In the genomic region with DNA sequence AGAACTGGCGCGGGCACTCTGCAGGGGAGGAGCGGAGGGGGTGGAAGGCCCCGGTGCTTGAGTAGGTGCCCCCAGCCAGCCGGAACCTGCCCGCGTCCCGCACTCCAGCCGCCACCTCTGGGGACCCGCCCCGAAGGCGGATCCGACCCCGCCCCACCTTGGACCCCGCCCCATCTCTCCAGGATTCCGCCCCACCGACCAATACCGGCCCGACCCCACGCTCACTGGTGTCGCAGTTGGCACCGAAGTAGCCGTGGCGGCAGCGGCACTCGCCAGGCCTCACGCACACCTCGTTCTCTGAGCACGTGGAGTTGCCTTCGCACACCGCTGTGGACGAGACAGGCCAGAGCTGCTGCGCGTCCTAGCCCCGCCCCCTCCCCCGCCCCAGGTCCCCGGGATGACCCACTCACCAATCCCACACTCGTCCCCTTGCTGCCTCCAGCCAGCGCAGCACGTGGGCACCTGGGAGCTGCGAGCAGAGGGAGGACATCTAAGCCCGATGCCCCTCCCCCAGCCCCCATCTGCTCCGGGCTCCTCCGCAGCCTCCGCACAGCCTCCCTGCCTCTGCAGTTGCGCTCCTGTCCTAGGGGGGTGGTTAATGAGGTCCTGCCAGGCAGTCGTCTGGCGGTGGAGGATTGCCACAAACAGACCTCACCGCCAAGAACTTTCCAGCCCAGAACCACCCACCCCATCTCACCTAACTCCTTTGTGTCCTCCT, we compare ENCODE assay signal across 11 cellular contexts. TPM values are rescaled to one million over a fixed set of nuclear protein-coding genes. Genes with fewer than 3 reads are reported as not detected.
DNase-seq lines count a peak whose midpoint lies in the region; ATAC-seq, FAIRE-seq and TF ChIP-seq lines count a peak whose summit lies in the region.
"Had no signal": no experiment of that assay in that cellular context is flagged by ENCODE, and none has a peak within 500 bp of the region (broad histone marks: within the 10 kb centered on the region; RNA-seq: fewer than 3 reads in every experiment).

No MANE protein-coding gene starts in this region.

- TF ChIP-seq POLR2A in HepG2 (IDR thresholded peaks at IDR 0.05; ENCODE audit: insufficient read depth in 1 of 2, low read depth in 2 of 2, low read length in 2 of 2) (no peak), right lobe of liver (IDR thresholded peaks at IDR 0.05) (no peak), vagina (IDR thresholded peaks at IDR 0.05) (no peak)

- TF ChIP-seq EP300 in HepG2 (IDR thresholded peaks at IDR 0.05; ENCODE audit: low read depth in 2 of 2, low read length in 2 of 2) (no peak), HepG2 (CRISPR knock-in tag; IDR thresholded peaks at IDR 0.05; ENCODE audit: borderline replicate concordance) (no peak)

- H4K20me1 ChIP-seq in HepG2 (ENCODE audit: insufficient read depth, low read length) = peaks cover 15% of the 10 kb centered on the region

- H3K9ac ChIP-seq in HepG2 (ENCODE audit: insufficient read depth, low read depth, low read length) (no peak overlapping the region), mucosa of rectum (ENCODE audit: low read depth in 1 of 2, low read length in 2 of 2) (no peak overlapping the region)

- peaks cover 29% of the 10 kb centered on the region for H3K4me1 ChIP-seq in HepG2 (ENCODE audit: insufficient read depth, low read length)
- peaks cover 0 to 27% (median 0%) of the 10 kb centered on the region in 4 donors for H3K4me1 ChIP-seq in right lobe of liver
- H3K4me1 ChIP-seq in mucosa of rectum (ENCODE audit: control insufficient read depth in 2 of 2, insufficient read depth in 2 of 2, low read length in 2 of 2) = peaks cover 26% of the 10 kb centered on the region in 2 donors
- peaks cover 50% of the 10 kb centered on the region for H3K4me1 ChIP-seq in vagina

- no peak overlapping the region for H3K27ac ChIP-seq in HepG2 (ENCODE audit: extremely low read length, insufficient read depth, low read length)
- no peak overlapping the region for H3K27ac ChIP-seq in right lobe of liver
- no peak overlapping the region for H3K27ac ChIP-seq in brain microvascular endothelial cell
- no peak overlapping the region for H3K27ac ChIP-seq in mucosa of rectum (ENCODE audit: low read depth in 2 of 2, low read length in 2 of 2)
- no peak overlapping the region for H3K27ac ChIP-seq in vagina

- no peaks in the 10 kb centered on the region for H3K27me3 ChIP-seq in HepG2 (ENCODE audit: control insufficient read depth in 1 of 2, insufficient read depth in 2 of 2, low read length in 2 of 2)
- peaks cover 0 to 12% of the 10 kb centered on the region in 2 donors for H3K27me3 ChIP-seq in right lobe of liver
- H3K27me3 ChIP-seq in brain microvascular endothelial cell (replicated peaks) = no peaks in the 10 kb centered on the region
- peaks cover 52 to 69% of the 10 kb centered on the region in 2 donors for H3K27me3 ChIP-seq in mucosa of rectum (ENCODE audit: control insufficient read depth in 2 of 2, insufficient read depth in 2 of 2, low read length in 2 of 2)
- H3K27me3 ChIP-seq in vagina = no peaks in the 10 kb centered on the region

- H3K4me2 ChIP-seq in HepG2 (ENCODE audit: low read depth, low read length) = no peak overlapping the region

- ATAC-seq in HepG2 (no peak), right lobe of liver (no peak), GM19023 (IDR thresholded peaks at IDR 0.05; ENCODE audit: unreplicated experiment) (no peak)

- no peak for FAIRE-seq in HepG2 (lab: Jason Lieb, UNC)
- FAIRE-seq: colon, islet of Langerhans, RCC 7860 had no signal

- in situ Hi-C loops in HepG2 (cut with HindIII; ENCODE audit: extremely low pct_ligation_motif_present, low pct_unique_long_range_greater_than_20kb) = no loop called here
- in situ Hi-C loops in brain microvascular endothelial cell (cut with HindIII; ENCODE audit: low pct_ligation_motif_present, low sequenced_read_pairs) = no loop called here

- H3K4me3 ChIP-seq in HepG2 (replicated peaks in 1 of 3; ENCODE audit: insufficient read depth in 1 of 3, low read depth in 2 of 3, low read length in 3 of 3) (no peak overlapping the region), right lobe of liver (no peak overlapping the region), brain microvascular endothelial cell (ENCODE audit: low read depth, low read length) (peak overlapping the region; percentile 12), mucosa of rectum (ENCODE audit: low read length in 2 of 2) (peak overlapping the region; percentile 30 to 48), vagina (peak overlapping the region; percentile 21 to 42)

- no peak overlapping the region for H2AFZ ChIP-seq in HepG2 (ENCODE audit: low read length)

- BruUV-seq in HepG2 (replicated peaks; lab: Mats Ljungman, UMichigan) = no TSS peak

- CTCF ChIA-PET in HepG2 (lab: Yijun Ruan, JAX; ENCODE audit: low intra/inter-chr PET ratio, low total read pairs) = no interaction called here

- POLR2A ChIA-PET in HepG2 (lab: Yijun Ruan, JAX) = no interaction called here

- H3K9me3 ChIP-seq in HepG2 (ENCODE audit: low read length) (no peaks in the 10 kb centered on the region), right lobe of liver (no peaks in the 10 kb centered on the region), mucosa of rectum (ENCODE audit: control insufficient read depth in 2 of 2, low read length in 2 of 2) (no peaks in the 10 kb centered on the region), vagina (no peaks in the 10 kb centered on the region)

- TF ChIP-seq RAD21 in HepG2 (CRISPR knock-in tag; IDR thresholded peaks at IDR 0.05) = no peak

- 98% methylated on average over 40 of the region's 49 CpGs for WGBS in HepG2 (ENCODE audit: low lambda C conversion rate)
- WGBS in right lobe of liver (ENCODE audit: insufficient coverage, low coverage, low lambda C conversion rate, missing lambda C conversion rate) = 57% methylated on average over 8 of the region's 49 CpGs

- peaks cover 15% of the 10 kb centered on the region for H3K79me2 ChIP-seq in HepG2 (ENCODE audit: insufficient read depth, low read length)

- intact Hi-C loops in HepG2 (cut with micrococcal nuclease; ENCODE audit: unreplicated experiment) = no loop called here
- intact Hi-C loops in right lobe of liver (cut with DNase I) = no loop called here
- intact Hi-C loops in vagina (cut with DNase I) = no loop called here

- TF ChIP-seq CTCF in HepG2 (CRISPR knock-in tag; IDR thresholded peaks at IDR 0.05) (no peak), right lobe of liver (IDR thresholded peaks at IDR 0.05) (no peak), brain microvascular endothelial cell (IDR thresholded peaks at IDR 0.05; ENCODE audit: low read depth, low read length, missing control alignments) (no peak), vagina (IDR thresholded peaks at IDR 0.05) (no peak)

- peaks cover 9 to 15% of the 10 kb centered on the region in 2 experiments; a peak in 4 of 5 replicates for H3K36me3 ChIP-seq in HepG2 (replicated peaks in 1 of 2; ENCODE audit: control insufficient read depth in 1 of 2, insufficient read depth in 2 of 2, low read length in 2 of 2)
- no peaks in the 10 kb centered on the region for H3K36me3 ChIP-seq in right lobe of liver
- peaks cover 24% of the 10 kb centered on the region for H3K36me3 ChIP-seq in brain microvascular endothelial cell (replicated peaks)
- H3K36me3 ChIP-seq in mucosa of rectum (ENCODE audit: control insufficient read depth in 2 of 2, insufficient read depth in 2 of 2, low read length in 2 of 2) = no peaks in the 10 kb centered on the region
- H3K36me3 ChIP-seq in vagina = no peaks in the 10 kb centered on the region

- no peak for DNase-seq in HepG2 (ENCODE audit: low spot score)
- no peak for DNase-seq in right lobe of liver
- DNase-seq in brain microvascular endothelial cell = no peak
- no peak for DNase-seq in vagina (ENCODE audit: extremely low spot score in 2 of 2)
- DNase-seq in middle frontal gyrus (ENCODE audit: extremely low spot score, low spot score) = no peak
- no peak for DNase-seq in stimulated activated naive CD4-positive, alpha-beta T cell treated with Interleukin-2 at 50 U/mL for 16 hours (lab: John Stamatoyannopoulos, UW)

RNA-seq across cellular contexts. Expression of gene SCARF2, which starts 5.9 kb away (rescaled TPM):
- total RNA-seq in HepG2 (2016; rRNA removed; fragmentation: Illumina TruSeq; extraction: Trizol) = 1.4 and 3.3 TPM in 2 replicates
- 0.91 and 1.2 TPM in 2 replicates for total RNA-seq in HepG2 (2016; cell fraction: cytosol; rRNA removed; fragmentation: Illumina TruSeq; extraction: Trizol; ENCODE audit: low read depth)
- total RNA-seq in HepG2 (2016; cell fraction: insoluble cytoplasmic fraction; rRNA removed; fragmentation: Illumina TruSeq; extraction: Trizol) = 1.2 and 3.8 TPM in 2 replicates
- total RNA-seq in HepG2 (2016; cell fraction: membrane; rRNA removed; fragmentation: Illumina TruSeq; extraction: Trizol) = 3.2 and 3.6 TPM in 2 replicates
- total RNA-seq in HepG2 (2016; cell fraction: nucleus; rRNA removed; fragmentation: Illumina TruSeq; extraction: Trizol) = 3.9 and 5.7 TPM in 2 replicates
- 6.2 and 6.9 TPM in 2 replicates for polyA plus RNA-seq in HepG2 (2011; rRNA removed)
- 3.9 and 8.3 TPM in 2 replicates for polyA plus RNA-seq in HepG2 (2011; cell fraction: cytosol; rRNA removed)
- 27.6 and 34.9 TPM in 2 replicates for polyA plus RNA-seq in HepG2 (2011; cell fraction: nucleus; rRNA removed)
- polyA plus RNA-seq in HepG2 (2012) = 3.1 and 5.3 TPM in 2 replicates
- polyA plus RNA-seq in HepG2 (2016; cell fraction: cytosol; fragmentation: Illumina TruSeq; extraction: Trizol; ENCODE audit: low read depth) = 1.2 and 1.4 TPM in 2 replicates
- 1.7 and 2.6 TPM in 2 replicates for polyA plus RNA-seq in HepG2 (2016; cell fraction: insoluble cytoplasmic fraction; fragmentation: Illumina TruSeq; extraction: Trizol; ENCODE audit: low read depth)
- 2.8 and 3.9 TPM in 2 replicates for polyA plus RNA-seq in HepG2 (2016; cell fraction: membrane; fragmentation: Illumina TruSeq; extraction: Trizol; ENCODE audit: low read depth)
- 11.7 and 16.2 TPM in 2 replicates for polyA plus RNA-seq in HepG2 (2016; cell fraction: nucleus; fragmentation: Illumina TruSeq; extraction: Trizol; ENCODE audit: insufficient read depth, low read depth)
- 0.14 and 12.4 TPM in 2 replicates for polyA minus RNA-seq in HepG2 (2011; rRNA and poly(A)+ RNA removed; ENCODE audit: low replicate concordance)
- polyA minus RNA-seq in HepG2 (2011; cell fraction: cytosol; rRNA and poly(A)+ RNA removed) = 6.0 and 7.1 TPM in 2 replicates
- 3.1 and 4.7 TPM in 2 replicates for polyA minus RNA-seq in HepG2 (2011; cell fraction: nucleus; rRNA and poly(A)+ RNA removed)
- 1 to 10 TPM; 1.1 to 3.4 (median 1.8) TPM for total RNA-seq in right lobe of liver
- 32.2 TPM for total RNA-seq in vagina

RNA-seq across cellular contexts. Expression of gene ZNF74, which starts 37.7 kb away (rescaled TPM):
- total RNA-seq in HepG2 (2016; rRNA removed; fragmentation: Illumina TruSeq; extraction: Trizol) (7.4 and 9.1 TPM in 2 replicates), right lobe of liver (1 to 10 TPM; 3.2 to 6.6 (median 3.4) TPM), vagina (11.0 TPM)
- 2.3 and 2.6 TPM in 2 replicates for total RNA-seq in HepG2 (2016; cell fraction: cytosol; rRNA removed; fragmentation: Illumina TruSeq; extraction: Trizol; ENCODE audit: low read depth)
- total RNA-seq in HepG2 (2016; cell fraction: insoluble cytoplasmic fraction; rRNA removed; fragmentation: Illumina TruSeq; extraction: Trizol) = 7.5 and 8.7 TPM in 2 replicates
- 6.5 and 7.6 TPM in 2 replicates for total RNA-seq in HepG2 (2016; cell fraction: membrane; rRNA removed; fragmentation: Illumina TruSeq; extraction: Trizol)
- total RNA-seq in HepG2 (2016; cell fraction: nucleus; rRNA removed; fragmentation: Illumina TruSeq; extraction: Trizol) = 5.6 and 6.4 TPM in 2 replicates
- 6.3 and 8.0 TPM in 2 replicates for polyA plus RNA-seq in HepG2 (2011; rRNA removed)
- polyA plus RNA-seq in HepG2 (2011; cell fraction: cytosol; rRNA removed) = 6.8 and 8.8 TPM in 2 replicates
- 11.9 and 12.4 TPM in 2 replicates for polyA plus RNA-seq in HepG2 (2011; cell fraction: nucleus; rRNA removed)
- 4.3 and 6.4 TPM in 2 replicates for polyA plus RNA-seq in HepG2 (2012)
- polyA plus RNA-seq in HepG2 (2016; cell fraction: cytosol; fragmentation: Illumina TruSeq; extraction: Trizol; ENCODE audit: low read depth) = 0.99 and 1.6 TPM in 2 replicates
- 7.3 and 8.1 TPM in 2 replicates for polyA plus RNA-seq in HepG2 (2016; cell fraction: insoluble cytoplasmic fraction; fragmentation: Illumina TruSeq; extraction: Trizol; ENCODE audit: low read depth)
- polyA plus RNA-seq in HepG2 (2016; cell fraction: membrane; fragmentation: Illumina TruSeq; extraction: Trizol; ENCODE audit: low read depth) = 3.6 and 4.5 TPM in 2 replicates
- 13.8 and 14.4 TPM in 2 replicates for polyA plus RNA-seq in HepG2 (2016; cell fraction: nucleus; fragmentation: Illumina TruSeq; extraction: Trizol; ENCODE audit: insufficient read depth, low read depth)
- polyA minus RNA-seq in HepG2 (2011; rRNA and poly(A)+ RNA removed; ENCODE audit: low replicate concordance) = 6.5 and 20.0 TPM in 2 replicates
- 7.4 and 8.5 TPM in 2 replicates for polyA minus RNA-seq in HepG2 (2011; cell fraction: cytosol; rRNA and poly(A)+ RNA removed)
- polyA minus RNA-seq in HepG2 (2011; cell fraction: nucleus; rRNA and poly(A)+ RNA removed) = 3.9 and 4.2 TPM in 2 replicates

Comparison
In these comparisons a context has a peak if more than half of its experiments do, and no peak if none do; other contexts are left out.
1. H3K4me3 ChIP-seq: peak in brain microvascular endothelial cell (single experiment), mucosa of rectum (2 of 2) and vagina (2 of 2); none in HepG2 (0 of 3) and right lobe of liver (0 of 3).